ENCODE assay signal across 1 cellular context in the genomic region with DNA sequence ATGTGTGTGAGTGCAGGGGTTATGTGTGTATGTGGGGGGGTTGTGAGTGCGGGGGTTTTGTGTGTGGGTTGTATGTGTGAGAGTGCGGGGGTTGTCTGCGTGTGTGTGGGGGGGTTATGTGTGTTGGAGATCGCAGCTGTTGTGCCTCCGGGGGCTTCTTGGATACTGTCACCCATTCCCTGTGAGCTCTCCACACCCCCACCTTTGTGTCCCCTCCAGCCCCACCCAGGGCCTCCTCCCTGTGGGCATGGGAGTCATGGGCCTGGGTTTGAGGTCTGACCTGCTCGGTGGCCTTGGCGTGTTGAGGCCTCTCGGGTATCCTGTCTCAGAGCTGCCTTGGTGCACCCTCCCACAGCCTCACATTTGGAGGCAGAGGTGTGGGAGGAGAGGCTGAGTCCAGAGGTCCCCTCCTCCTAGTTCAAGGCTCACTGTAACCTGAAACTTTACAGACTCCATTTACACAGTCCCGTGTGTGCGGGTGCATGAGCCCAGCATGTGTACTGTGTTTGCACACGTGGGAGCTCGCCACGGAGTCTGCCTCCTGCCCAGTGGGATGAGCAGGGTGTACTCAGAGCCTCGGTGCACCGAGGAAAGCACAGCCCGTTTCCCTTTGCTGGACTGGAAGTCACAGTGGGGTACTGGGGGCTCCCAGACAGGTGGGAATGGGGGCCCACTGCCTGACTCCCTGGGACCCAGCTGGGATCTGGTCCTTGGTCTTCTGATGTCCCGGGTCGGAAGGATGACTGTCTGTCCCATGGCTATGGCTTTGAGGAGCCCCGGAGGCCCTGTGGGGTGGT.
A peak's percentile ranks its signal among the peaks of the same experiment; 100 is the strongest.
TF ChIP-seq lines count a peak whose summit lies in the region.

No MANE protein-coding gene starts in this region.

TF ChIP-seq in HepG2, 621 proteins besides CTCF, POLR2A, EP300 and RAD21 (continued from another document and continues in another):
- 0 out of 2 replicates have a peak, but pooled peaks have one; percentile 34 for TF ChIP-seq ZBTB4 (CRISPR knock-in tag; IDR thresholded peaks at IDR 0.05; ENCODE audit: borderline replicate concordance)
- no peak for TF ChIP-seq SP1 (IDR thresholded peaks at IDR 0.05)
- peak; percentile 30; the same call in 1 of the 2 replicates for TF ChIP-seq SP1 (CRISPR knock-in tag; IDR thresholded peaks at IDR 0.05)
- TF ChIP-seq, protein P1, sequence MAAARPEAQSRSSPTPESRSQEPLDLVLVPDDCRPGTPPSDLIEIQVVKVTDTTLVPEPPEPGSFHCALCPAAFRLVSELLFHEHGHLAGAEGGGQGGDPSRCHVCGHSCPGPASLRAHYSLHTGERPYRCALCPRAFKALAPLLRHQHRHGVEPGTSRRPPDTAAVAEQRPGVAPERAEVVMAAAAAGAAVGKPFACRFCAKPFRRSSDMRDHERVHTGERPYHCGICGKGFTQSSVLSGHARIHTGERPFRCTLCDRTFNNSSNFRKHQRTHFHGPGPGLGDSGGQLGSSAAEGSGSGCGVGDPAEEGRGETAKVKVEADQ (CRISPR knock-in tag; IDR thresholded peaks at IDR 0.05; ENCODE audit: borderline replicate concordance), result no peak
- peak; percentile 47 for TF ChIP-seq ZFX (CRISPR knock-in tag; IDR thresholded peaks at IDR 0.05; ENCODE audit: low read depth)
- TF ChIP-seq HES4 (CRISPR knock-in tag; IDR thresholded peaks at IDR 0.05; ENCODE audit: borderline replicate concordance), result no peak
- no peak for TF ChIP-seq ZZZ3 (CRISPR knock-in tag; IDR thresholded peaks at IDR 0.05; ENCODE audit: borderline replicate concordance)
- TF ChIP-seq, protein P2, sequence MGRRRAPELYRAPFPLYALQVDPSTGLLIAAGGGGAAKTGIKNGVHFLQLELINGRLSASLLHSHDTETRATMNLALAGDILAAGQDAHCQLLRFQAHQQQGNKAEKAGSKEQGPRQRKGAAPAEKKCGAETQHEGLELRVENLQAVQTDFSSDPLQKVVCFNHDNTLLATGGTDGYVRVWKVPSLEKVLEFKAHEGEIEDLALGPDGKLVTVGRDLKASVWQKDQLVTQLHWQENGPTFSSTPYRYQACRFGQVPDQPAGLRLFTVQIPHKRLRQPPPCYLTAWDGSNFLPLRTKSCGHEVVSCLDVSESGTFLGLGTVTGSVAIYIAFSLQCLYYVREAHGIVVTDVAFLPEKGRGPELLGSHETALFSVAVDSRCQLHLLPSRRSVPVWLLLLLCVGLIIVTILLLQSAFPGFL (CRISPR knock-in tag; IDR thresholded peaks at IDR 0.05), result no peak
- no peak for TF ChIP-seq CREM (IDR thresholded peaks at IDR 0.05)
- TF ChIP-seq CREM (CRISPR knock-in tag; IDR thresholded peaks at IDR 0.05), result no peak
- TF ChIP-seq CC2D1A (CRISPR knock-in tag; IDR thresholded peaks at IDR 0.05), result no peak
- no peak for TF ChIP-seq ZNF143 (CRISPR knock-in tag; IDR thresholded peaks at IDR 0.05)
- no peak; the same call in 1 of the 2 replicates for TF ChIP-seq ATF7-NPFF (CRISPR knock-in tag; IDR thresholded peaks at IDR 0.05; ENCODE audit: low read depth)
- TF ChIP-seq SOX5 (CRISPR knock-in tag; IDR thresholded peaks at IDR 0.05; ENCODE audit: borderline replicate concordance), result peak; percentile 52; the same call in 1 of the 2 replicates
- TF ChIP-seq, protein P3, sequence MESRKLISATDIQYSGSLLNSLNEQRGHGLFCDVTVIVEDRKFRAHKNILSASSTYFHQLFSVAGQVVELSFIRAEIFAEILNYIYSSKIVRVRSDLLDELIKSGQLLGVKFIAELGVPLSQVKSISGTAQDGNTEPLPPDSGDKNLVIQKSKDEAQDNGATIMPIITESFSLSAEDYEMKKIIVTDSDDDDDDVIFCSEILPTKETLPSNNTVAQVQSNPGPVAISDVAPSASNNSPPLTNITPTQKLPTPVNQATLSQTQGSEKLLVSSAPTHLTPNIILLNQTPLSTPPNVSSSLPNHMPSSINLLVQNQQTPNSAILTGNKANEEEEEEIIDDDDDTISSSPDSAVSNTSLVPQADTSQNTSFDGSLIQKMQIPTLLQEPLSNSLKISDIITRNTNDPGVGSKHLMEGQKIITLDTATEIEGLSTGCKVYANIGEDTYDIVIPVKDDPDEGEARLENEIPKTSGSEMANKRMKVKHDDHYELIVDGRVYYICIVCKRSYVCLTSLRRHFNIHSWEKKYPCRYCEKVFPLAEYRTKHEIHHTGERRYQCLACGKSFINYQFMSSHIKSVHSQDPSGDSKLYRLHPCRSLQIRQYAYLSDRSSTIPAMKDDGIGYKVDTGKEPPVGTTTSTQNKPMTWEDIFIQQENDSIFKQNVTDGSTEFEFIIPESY (CRISPR knock-in tag; IDR thresholded peaks at IDR 0.05), result peak; percentile 84
- no peak for TF ChIP-seq ZNF17 (CRISPR knock-in tag; IDR thresholded peaks at IDR 0.05)
- no peak for TF ChIP-seq ZNF660 (CRISPR knock-in tag; IDR thresholded peaks at IDR 0.05; ENCODE audit: borderline replicate concordance, low read depth)
- no peak for TF ChIP-seq ZNF775 (CRISPR knock-in tag; IDR thresholded peaks at IDR 0.05; ENCODE audit: borderline replicate concordance)
- no peak for TF ChIP-seq HHEX (CRISPR knock-in tag; IDR thresholded peaks at IDR 0.05)
- TF ChIP-seq ZNF205 (CRISPR knock-in tag; IDR thresholded peaks at IDR 0.05), result no peak
- no peak for TF ChIP-seq ISL2 (CRISPR knock-in tag; IDR thresholded peaks at IDR 0.05)
- no peak for TF ChIP-seq TCF7 (IDR thresholded peaks at IDR 0.05; ENCODE audit: low read depth)
- TF ChIP-seq NR2F1 (CRISPR knock-in tag; IDR thresholded peaks at IDR 0.05), result no peak
- TF ChIP-seq RBM39 (IDR thresholded peaks at IDR 0.05; ENCODE audit: low read depth, low read length, poor library complexity, severe bottlenecking), result no peak
- peak; percentile 68 for TF ChIP-seq HNF1B (CRISPR knock-in tag; IDR thresholded peaks at IDR 0.05)
- no peak for TF ChIP-seq PHF20 (CRISPR knock-in tag; IDR thresholded peaks at IDR 0.05)
- no peak for TF ChIP-seq ZNF616 (CRISPR knock-in tag; IDR thresholded peaks at IDR 0.05; ENCODE audit: low read depth)
- peak; percentile 40; the same call in 1 of the 2 replicates for TF ChIP-seq SP4 (CRISPR knock-in tag; IDR thresholded peaks at IDR 0.05)
- no peak for TF ChIP-seq NR3C1 (CRISPR knock-in tag; IDR thresholded peaks at IDR 0.05)
- TF ChIP-seq, protein P4, sequence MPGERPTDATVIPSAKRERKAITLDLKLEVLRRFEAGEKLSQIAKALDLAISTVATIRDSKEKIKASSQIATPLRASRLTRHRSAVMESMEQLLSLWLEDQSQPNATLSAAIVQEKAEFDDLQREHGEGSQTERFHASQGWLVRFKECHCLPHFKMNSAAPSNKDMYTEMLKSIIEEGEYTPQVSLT (CRISPR knock-in tag; IDR thresholded peaks at IDR 0.05; ENCODE audit: borderline replicate concordance, low read depth), result no peak
- no peak for TF ChIP-seq HOXA9 (CRISPR knock-in tag; IDR thresholded peaks at IDR 0.05; ENCODE audit: borderline replicate concordance)
- TF ChIP-seq NFYB (CRISPR knock-in tag; IDR thresholded peaks at IDR 0.05), result no peak
- TF ChIP-seq ZNF225 (CRISPR knock-in tag; IDR thresholded peaks at IDR 0.05), result no peak
- TF ChIP-seq, protein P5, sequence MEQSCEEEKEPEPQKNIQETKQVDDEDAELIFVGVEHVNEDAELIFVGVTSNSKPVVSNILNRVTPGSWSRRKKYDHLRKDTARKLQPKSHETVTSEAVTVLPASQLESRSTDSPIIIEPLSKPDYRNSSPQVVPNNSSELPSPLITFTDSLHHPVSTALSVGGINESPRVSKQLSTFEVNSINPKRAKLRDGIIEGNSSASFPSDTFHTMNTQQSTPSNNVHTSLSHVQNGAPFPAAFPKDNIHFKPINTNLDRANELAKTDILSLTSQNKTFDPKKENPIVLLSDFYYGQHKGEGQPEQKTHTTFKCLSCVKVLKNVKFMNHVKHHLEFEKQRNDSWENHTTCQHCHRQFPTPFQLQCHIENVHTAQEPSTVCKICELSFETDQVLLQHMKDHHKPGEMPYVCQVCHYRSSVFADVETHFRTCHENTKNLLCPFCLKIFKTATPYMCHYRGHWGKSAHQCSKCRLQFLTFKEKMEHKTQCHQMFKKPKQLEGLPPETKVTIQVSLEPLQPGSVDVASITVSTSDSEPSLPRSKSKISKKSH (CRISPR knock-in tag; IDR thresholded peaks at IDR 0.05; ENCODE audit: borderline replicate concordance), result 0 out of 2 replicates have a peak, but pooled peaks have one; percentile 17
- 0 out of 2 replicates have a peak, but pooled peaks have one; percentile 29 for TF ChIP-seq JUND (CRISPR knock-in tag; IDR thresholded peaks at IDR 0.05)
- no peak for TF ChIP-seq ZNF790 (CRISPR knock-in tag; IDR thresholded peaks at IDR 0.05; ENCODE audit: borderline replicate concordance)
- TF ChIP-seq, protein P6, sequence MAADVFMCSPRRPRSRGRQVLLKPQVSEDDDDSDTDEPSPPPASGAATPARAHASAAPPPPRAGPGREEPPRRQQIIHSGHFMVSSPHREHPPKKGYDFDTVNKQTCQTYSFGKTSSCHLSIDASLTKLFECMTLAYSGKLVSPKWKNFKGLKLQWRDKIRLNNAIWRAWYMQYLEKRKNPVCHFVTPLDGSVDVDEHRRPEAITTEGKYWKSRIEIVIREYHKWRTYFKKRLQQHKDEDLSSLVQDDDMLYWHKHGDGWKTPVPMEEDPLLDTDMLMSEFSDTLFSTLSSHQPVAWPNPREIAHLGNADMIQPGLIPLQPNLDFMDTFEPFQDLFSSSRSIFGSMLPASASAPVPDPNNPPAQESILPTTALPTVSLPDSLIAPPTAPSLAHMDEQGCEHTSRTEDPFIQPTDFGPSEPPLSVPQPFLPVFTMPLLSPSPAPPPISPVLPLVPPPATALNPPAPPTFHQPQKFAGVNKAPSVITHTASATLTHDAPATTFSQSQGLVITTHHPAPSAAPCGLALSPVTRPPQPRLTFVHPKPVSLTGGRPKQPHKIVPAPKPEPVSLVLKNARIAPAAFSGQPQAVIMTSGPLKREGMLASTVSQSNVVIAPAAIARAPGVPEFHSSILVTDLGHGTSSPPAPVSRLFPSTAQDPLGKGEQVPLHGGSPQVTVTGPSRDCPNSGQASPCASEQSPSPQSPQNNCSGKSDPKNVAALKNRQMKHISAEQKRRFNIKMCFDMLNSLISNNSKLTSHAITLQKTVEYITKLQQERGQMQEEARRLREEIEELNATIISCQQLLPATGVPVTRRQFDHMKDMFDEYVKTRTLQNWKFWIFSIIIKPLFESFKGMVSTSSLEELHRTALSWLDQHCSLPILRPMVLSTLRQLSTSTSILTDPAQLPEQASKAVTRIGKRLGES (CRISPR knock-in tag; IDR thresholded peaks at IDR 0.05; ENCODE audit: borderline replicate concordance), result 0 out of 2 replicates have a peak, but pooled peaks have one; percentile 43
- TF ChIP-seq ADNP (CRISPR knock-in tag; IDR thresholded peaks at IDR 0.05), result no peak
- TF ChIP-seq, protein P7, sequence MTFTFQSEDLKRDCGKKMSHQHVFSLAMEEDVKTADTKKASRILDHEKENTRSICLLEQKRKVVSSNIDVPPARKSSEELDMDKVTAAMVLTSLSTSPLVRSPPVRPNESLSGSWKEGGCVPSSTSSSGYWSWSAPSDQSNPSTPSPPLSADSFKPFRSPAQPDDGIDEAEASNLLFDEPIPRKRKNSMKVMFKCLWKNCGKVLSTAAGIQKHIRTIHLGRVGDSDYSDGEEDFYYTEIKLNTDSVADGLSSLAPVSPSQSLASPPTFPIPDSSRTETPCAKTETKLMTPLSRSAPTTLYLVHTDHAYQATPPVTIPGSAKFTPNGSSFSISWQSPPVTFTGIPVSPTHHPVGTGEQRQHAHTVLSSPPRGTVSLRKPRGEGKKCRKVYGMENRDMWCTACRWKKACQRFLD (CRISPR knock-in tag; IDR thresholded peaks at IDR 0.05; ENCODE audit: borderline replicate concordance), result no peak
- TF ChIP-seq PRMT3 (CRISPR knock-in tag; IDR thresholded peaks at IDR 0.05; ENCODE audit: borderline replicate concordance, low read depth), result no peak
- TF ChIP-seq SMC3 (IDR thresholded peaks at IDR 0.05; ENCODE audit: low read length), result no peak
- TF ChIP-seq GATA4 (IDR thresholded peaks at IDR 0.05; ENCODE audit: borderline replicate concordance, low read depth), result no peak
- no peak for TF ChIP-seq SRF (IDR thresholded peaks at IDR 0.05; ENCODE audit: low read depth, low read length)
- no peak for TF ChIP-seq CSRNP2 (CRISPR knock-in tag; conservative IDR thresholded peaks at IDR 0.05; ENCODE audit: low read depth)
- no peak for TF ChIP-seq HMG20B (CRISPR knock-in tag; conservative IDR thresholded peaks at IDR 0.05)
- no peak for TF ChIP-seq SRSF9 (IDR thresholded peaks at IDR 0.05; ENCODE audit: borderline replicate concordance, insufficient read depth, low read depth, low read length, poor library complexity, severe bottlenecking)
